Comparison of ENCODE assay signal across 1 cellular context in the genomic region with DNA sequence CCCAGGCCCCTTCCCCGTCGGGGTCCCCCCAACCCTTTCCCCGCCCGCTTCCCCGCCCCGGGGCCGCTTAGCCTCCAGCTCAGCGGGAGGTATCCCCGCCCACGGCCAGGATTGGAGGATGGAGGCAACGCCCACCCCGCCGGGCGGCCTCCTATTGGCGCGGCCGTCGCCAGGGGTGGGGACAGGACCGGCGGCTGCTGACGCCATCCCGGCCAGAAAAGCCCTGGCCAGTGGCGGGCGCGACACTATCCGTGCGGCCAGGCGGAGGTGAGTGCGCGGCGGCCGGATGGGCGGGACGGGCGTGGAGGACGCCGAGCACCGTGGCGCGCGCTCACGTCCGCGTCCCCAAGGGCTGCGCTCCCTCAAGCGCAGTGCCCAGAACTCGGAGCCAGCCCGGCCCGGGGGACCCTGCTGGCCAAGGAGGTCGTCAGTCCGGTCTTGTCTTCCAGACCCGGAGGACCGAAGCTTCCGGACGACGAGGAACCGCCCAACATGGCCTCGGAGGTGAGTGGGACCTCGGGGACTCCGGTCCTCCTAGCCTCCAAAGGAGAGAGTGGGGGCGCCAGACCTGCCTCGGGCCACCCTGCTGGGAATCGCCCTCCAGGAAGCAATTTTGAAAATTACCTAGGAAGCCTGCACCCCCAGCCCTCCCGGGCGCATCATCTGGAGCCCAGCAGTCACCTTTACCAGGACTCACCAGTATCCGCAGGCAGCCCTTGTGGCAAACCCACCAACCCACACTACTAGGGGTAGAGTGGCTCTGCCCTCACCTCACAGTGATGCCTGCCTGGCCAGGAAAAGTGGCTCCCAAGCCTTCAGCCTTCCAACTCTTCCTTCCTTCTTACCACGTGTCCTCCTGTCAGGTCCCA.
A peak's percentile ranks its signal among the peaks of the same experiment; 100 is the strongest.
TF ChIP-seq lines count a peak whose summit lies in the region.

A gene (plus strand): TSS at position 230 of the 869 bp plus-strand sequence. CDS start 263 bp downstream, at position 493.

TF ChIP-seq in GM12878, 131 proteins besides CTCF, POLR2A, EP300 and RAD21 (continued from another document):
- TF ChIP-seq, protein P1, sequence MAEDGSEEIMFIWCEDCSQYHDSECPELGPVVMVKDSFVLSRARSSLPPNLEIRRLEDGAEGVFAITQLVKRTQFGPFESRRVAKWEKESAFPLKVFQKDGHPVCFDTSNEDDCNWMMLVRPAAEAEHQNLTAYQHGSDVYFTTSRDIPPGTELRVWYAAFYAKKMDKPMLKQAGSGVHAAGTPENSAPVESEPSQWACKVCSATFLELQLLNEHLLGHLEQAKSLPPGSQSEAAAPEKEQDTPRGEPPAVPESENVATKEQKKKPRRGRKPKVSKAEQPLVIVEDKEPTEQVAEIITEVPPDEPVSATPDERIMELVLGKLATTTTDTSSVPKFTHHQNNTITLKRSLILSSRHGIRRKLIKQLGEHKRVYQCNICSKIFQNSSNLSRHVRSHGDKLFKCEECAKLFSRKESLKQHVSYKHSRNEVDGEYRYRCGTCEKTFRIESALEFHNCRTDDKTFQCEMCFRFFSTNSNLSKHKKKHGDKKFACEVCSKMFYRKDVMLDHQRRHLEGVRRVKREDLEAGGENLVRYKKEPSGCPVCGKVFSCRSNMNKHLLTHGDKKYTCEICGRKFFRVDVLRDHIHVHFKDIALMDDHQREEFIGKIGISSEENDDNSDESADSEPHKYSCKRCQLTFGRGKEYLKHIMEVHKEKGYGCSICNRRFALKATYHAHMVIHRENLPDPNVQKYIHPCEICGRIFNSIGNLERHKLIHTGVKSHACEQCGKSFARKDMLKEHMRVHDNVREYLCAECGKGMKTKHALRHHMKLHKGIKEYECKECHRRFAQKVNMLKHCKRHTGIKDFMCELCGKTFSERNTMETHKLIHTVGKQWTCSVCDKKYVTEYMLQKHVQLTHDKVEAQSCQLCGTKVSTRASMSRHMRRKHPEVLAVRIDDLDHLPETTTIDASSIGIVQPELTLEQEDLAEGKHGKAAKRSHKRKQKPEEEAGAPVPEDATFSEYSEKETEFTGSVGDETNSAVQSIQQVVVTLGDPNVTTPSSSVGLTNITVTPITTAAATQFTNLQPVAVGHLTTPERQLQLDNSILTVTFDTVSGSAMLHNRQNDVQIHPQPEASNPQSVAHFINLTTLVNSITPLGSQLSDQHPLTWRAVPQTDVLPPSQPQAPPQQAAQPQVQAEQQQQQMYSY (CRISPR knock-in tag; IDR thresholded peaks at IDR 0.05): no peak
- TF ChIP-seq NR2C2 (IDR thresholded peaks at IDR 0.05; ENCODE audit: borderline replicate concordance, control insufficient read depth, insufficient read length, low read depth): no peak
- no peak for TF ChIP-seq TARDBP (IDR thresholded peaks at IDR 0.05; ENCODE audit: borderline replicate concordance)
- TF ChIP-seq, protein P2, sequence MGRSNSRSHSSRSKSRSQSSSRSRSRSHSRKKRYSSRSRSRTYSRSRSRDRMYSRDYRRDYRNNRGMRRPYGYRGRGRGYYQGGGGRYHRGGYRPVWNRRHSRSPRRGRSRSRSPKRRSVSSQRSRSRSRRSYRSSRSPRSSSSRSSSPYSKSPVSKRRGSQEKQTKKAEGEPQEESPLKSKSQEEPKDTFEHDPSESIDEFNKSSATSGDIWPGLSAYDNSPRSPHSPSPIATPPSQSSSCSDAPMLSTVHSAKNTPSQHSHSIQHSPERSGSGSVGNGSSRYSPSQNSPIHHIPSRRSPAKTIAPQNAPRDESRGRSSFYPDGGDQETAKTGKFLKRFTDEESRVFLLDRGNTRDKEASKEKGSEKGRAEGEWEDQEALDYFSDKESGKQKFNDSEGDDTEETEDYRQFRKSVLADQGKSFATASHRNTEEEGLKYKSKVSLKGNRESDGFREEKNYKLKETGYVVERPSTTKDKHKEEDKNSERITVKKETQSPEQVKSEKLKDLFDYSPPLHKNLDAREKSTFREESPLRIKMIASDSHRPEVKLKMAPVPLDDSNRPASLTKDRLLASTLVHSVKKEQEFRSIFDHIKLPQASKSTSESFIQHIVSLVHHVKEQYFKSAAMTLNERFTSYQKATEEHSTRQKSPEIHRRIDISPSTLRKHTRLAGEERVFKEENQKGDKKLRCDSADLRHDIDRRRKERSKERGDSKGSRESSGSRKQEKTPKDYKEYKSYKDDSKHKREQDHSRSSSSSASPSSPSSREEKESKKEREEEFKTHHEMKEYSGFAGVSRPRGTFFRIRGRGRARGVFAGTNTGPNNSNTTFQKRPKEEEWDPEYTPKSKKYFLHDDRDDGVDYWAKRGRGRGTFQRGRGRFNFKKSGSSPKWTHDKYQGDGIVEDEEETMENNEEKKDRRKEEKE (IDR thresholded peaks at IDR 0.05): no peak
- TF ChIP-seq, protein P3, sequence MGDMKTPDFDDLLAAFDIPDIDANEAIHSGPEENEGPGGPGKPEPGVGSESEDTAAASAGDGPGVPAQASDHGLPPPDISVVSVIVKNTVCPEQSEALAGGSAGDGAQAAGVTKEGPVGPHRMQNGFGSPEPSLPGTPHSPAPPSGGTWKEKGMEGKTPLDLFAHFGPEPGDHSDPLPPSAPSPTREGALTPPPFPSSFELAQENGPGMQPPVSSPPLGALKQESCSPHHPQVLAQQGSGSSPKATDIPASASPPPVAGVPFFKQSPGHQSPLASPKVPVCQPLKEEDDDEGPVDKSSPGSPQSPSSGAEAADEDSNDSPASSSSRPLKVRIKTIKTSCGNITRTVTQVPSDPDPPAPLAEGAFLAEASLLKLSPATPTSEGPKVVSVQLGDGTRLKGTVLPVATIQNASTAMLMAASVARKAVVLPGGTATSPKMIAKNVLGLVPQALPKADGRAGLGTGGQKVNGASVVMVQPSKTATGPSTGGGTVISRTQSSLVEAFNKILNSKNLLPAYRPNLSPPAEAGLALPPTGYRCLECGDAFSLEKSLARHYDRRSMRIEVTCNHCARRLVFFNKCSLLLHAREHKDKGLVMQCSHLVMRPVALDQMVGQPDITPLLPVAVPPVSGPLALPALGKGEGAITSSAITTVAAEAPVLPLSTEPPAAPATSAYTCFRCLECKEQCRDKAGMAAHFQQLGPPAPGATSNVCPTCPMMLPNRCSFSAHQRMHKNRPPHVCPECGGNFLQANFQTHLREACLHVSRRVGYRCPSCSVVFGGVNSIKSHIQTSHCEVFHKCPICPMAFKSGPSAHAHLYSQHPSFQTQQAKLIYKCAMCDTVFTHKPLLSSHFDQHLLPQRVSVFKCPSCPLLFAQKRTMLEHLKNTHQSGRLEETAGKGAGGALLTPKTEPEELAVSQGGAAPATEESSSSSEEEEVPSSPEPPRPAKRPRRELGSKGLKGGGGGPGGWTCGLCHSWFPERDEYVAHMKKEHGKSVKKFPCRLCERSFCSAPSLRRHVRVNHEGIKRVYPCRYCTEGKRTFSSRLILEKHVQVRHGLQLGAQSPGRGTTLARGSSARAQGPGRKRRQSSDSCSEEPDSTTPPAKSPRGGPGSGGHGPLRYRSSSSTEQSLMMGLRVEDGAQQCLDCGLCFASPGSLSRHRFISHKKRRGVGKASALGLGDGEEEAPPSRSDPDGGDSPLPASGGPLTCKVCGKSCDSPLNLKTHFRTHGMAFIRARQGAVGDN (IDR thresholded peaks at IDR 0.05): no peak; the same call in 1 of the 2 replicates
- TF ChIP-seq SUZ12 (IDR thresholded peaks at IDR 0.05; ENCODE audit: unreplicated experiment): no peak
- TF ChIP-seq, protein P4, sequence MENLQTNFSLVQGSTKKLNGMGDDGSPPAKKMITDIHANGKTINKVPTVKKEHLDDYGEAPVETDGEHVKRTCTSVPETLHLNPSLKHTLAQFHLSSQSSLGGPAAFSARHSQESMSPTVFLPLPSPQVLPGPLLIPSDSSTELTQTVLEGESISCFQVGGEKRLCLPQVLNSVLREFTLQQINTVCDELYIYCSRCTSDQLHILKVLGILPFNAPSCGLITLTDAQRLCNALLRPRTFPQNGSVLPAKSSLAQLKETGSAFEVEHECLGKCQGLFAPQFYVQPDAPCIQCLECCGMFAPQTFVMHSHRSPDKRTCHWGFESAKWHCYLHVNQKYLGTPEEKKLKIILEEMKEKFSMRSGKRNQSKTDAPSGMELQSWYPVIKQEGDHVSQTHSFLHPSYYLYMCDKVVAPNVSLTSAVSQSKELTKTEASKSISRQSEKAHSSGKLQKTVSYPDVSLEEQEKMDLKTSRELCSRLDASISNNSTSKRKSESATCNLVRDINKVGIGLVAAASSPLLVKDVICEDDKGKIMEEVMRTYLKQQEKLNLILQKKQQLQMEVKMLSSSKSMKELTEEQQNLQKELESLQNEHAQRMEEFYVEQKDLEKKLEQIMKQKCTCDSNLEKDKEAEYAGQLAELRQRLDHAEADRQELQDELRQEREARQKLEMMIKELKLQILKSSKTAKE (IDR thresholded peaks at IDR 0.05; ENCODE audit: low read depth, poor library complexity, severe bottlenecking): no peak
- 0 out of 2 replicates have a peak, but pooled peaks have one; percentile 22 for TF ChIP-seq TCF12 (IDR thresholded peaks at IDR 0.05; ENCODE audit: low read depth, low read length)
- peak; percentile 24; the same call in 1 of the 2 replicates for TF ChIP-seq MXI1 (IDR thresholded peaks at IDR 0.05; ENCODE audit: low read depth, low read length)
- TF ChIP-seq CHD2 (IDR thresholded peaks at IDR 0.05; ENCODE audit: borderline replicate concordance, low read depth, low read length): peak; percentile 66; the same call in 1 of the 2 replicates
- TF ChIP-seq SP1 (IDR thresholded peaks at IDR 0.05; ENCODE audit: low read depth, low read length): peak; percentile 93
